In the genomic region with DNA sequence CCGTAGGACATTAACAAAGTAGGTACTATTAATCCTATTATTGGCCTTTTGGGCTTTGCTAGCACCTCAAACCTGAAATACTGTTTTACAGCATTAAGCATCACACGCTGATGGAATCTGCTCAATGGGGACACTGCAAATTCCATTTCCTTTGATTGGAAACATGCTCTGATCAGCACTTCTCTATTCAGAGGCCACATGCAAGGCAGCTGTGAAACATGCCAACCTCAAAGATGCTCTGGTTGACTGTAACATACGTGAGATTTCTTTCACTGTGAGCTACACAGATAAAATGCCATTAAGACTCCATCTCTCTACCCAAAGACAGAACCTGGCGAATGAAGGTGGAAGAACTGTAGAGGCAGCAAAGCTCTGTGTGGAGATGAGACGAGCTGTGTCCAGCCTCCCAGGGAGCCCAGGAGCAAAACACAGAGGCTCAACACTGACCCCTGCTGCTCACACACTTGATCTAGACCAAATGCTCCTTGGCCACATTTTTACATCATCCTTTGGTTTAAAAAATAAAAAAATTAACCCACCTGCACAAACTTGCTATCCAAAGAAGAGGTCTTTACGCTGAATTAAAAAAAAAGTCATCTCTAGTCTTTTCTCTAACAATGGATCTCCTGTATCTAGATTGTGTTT, we compare ENCODE assay signal across 7 cellular contexts. TPM values are rescaled to one million over a fixed set of nuclear protein-coding genes. Genes with fewer than 3 reads are reported as not detected.
DNase-seq lines count a peak whose midpoint lies in the region; ATAC-seq and TF ChIP-seq lines count a peak whose summit lies in the region.

No MANE protein-coding gene starts in this region.

- H3K36me3 ChIP-seq in upper lobe of right lung: no peaks in the 10 kb centered on the region

- no peaks in the 10 kb centered on the region for H3K9me3 Mint-ChIP-seq in activated B cell treated with CpG ODN at 0.5 μM for 24 hours

- peaks cover 31% of the 10 kb centered on the region for H3K36me3 Mint-ChIP-seq in activated B cell treated with CpG ODN at 0.5 μM for 24 hours (ENCODE audit: low read depth)

- H3K9me3 ChIP-seq in upper lobe of right lung: no peaks in the 10 kb centered on the region

- H3K27me3 Mint-ChIP-seq in activated B cell treated with CpG ODN at 0.5 μM for 24 hours: no peaks in the 10 kb centered on the region

- peak; percentile 73 for TF ChIP-seq CTCF in GM12864 (IDR thresholded peaks at IDR 0.05; ENCODE audit: low read depth, low read length, missing control alignments)
- no peak for TF ChIP-seq CTCF in activated B cell treated with CpG ODN at 0.5 μM for 24 hours (IDR thresholded peaks at IDR 0.05)
- peak; percentile 58 for TF ChIP-seq CTCF in upper lobe of right lung (IDR thresholded peaks at IDR 0.05)

- POLR2A ChIA-PET in activated B cell treated with CpG ODN at 0.5 μM for 24 hours (lab: Charles Lee): no interaction called here

- H3K4me3 Mint-ChIP-seq in activated B cell treated with CpG ODN at 0.5 μM for 24 hours: no peak overlapping the region

- no peaks in the 10 kb centered on the region for H3K27me3 ChIP-seq in upper lobe of right lung

- H3K27ac ChIP-seq in upper lobe of right lung: no peak overlapping the region

- CTCF ChIA-PET in activated B cell treated with CpG ODN at 0.5 μM for 24 hours (lab: Charles Lee): interaction anchor here (1.9 kb wide), 1 partner anchor 907 kb away, joined by 5 read pairs; no protein-coding TSS in a partner anchor

- intact Hi-C loops in activated B cell treated with CpG ODN at 0.5 μM for 24 hours (cut with micrococcal nuclease): loop anchor here (1.0 kb wide), 1 partner anchor 930 kb away; no protein-coding TSS in a partner anchor
- intact Hi-C loops in upper lobe of right lung (cut with DNase I): no loop called here

- DNase-seq in GM12864 (ENCODE audit: low read depth): no peak
- peak; percentile 59 for DNase-seq in HuH-7 (ENCODE audit: low spot score)
- no peak for DNase-seq in activated B cell treated with CpG ODN at 0.5 μM for 24 hours
- peak; percentile 54 to 77 for DNase-seq in dermis microvascular lymphatic vessel endothelial cell (ENCODE audit: low read depth in 2 of 2)
- peak; percentile 56 for DNase-seq in medulla oblongata (ENCODE audit: extremely low spot score)
- no peak for DNase-seq in upper lobe of right lung

- peak; percentile 57 for ATAC-seq in GM21528 (IDR thresholded peaks at IDR 0.05; ENCODE audit: low FRiP score, unreplicated experiment)
- peak; percentile 64 for ATAC-seq in activated B cell treated with CpG ODN at 0.5 μM for 24 hours (ENCODE audit: low read depth)
- peak; percentile 79 for ATAC-seq in upper lobe of right lung

- H3K4me1 ChIP-seq in upper lobe of right lung: peaks cover 4% of the 10 kb centered on the region

- no peak overlapping the region for H3K27ac Mint-ChIP-seq in activated B cell treated with CpG ODN at 0.5 μM for 24 hours

- no peak overlapping the region for H3K4me3 ChIP-seq in GM12864 (ENCODE audit: low read depth, low read length)
- H3K4me3 ChIP-seq in upper lobe of right lung: no peak overlapping the region

- H3K4me1 Mint-ChIP-seq in activated B cell treated with CpG ODN at 0.5 μM for 24 hours: peaks cover 10% of the 10 kb centered on the region

RNA-seq across cellular contexts. Expression of a gene that starts 8.0 kb away (rescaled TPM):
- total RNA-seq in activated B cell treated with CpG ODN at 0.5 μM for 24 hours (59.2 and 60.7 TPM in 2 replicates), dermis microvascular lymphatic vessel endothelial cell (42.9 and 77.4 TPM in 2 replicates), upper lobe of right lung (77.8 TPM)

Comparison
In these comparisons a context has a peak if more than half of its experiments do, and no peak if none do; other contexts are left out.
1. DNase-seq: peak in HuH-7 (single experiment), dermis microvascular lymphatic vessel endothelial cell (2 of 2) and medulla oblongata (single experiment); none in GM12864 (single experiment), activated B cell treated with CpG ODN at 0.5 μM for 24 hours (single experiment) and upper lobe of right lung (single experiment).
2. Peak in every context shown above with its lines, with median percentiles within 50 percentile points of each other: ATAC-seq.